In the genomic region with DNA sequence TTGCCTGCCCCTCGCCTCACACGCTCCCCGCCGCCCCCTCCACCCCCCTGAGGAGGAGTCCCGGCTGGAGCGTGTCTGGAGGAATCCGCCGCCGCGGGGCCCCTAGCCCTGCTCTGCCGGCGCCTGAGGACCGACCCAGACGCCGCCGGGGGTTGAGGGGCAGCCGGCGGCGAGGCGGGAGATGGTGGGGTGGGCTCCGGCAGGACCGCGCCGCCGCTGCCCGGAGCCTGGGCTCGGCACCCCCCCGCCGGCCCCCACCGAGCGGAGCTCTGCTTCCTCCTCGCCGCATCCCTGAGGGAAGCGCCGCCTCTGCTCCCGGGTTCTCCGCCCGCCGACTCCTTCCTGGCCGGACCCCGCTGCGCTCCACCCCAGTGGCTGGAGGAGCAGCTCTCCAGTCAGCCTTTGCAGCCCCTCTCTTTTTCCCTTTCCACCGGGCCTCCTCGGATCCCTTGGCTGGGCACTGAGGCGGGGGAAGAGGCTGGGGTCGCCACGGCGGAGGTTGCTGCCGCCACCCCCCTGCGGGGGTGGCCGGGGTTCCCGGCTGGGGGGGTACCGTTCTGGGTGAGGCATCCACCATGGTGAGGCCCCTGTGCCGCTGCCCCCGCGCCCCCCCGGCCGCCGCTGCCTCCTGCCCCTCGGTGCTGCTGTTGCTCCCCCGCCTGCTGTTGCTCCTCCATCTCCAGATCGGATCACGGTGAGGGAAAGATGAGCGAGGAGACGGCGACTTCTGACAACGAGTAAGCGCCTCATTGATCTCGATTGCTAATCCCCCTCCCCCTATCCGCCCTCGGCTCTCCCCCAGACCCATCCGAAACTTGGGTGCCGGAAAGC, we compare ENCODE assay signal across 1 cellular context.
A peak's percentile ranks its signal among the peaks of the same experiment; 100 is the strongest.
TF ChIP-seq lines count a peak whose summit lies in the region.

Gene SPRED1 (plus strand): TSS at position 356 of the 831 bp plus-strand sequence. CDS start 350 bp downstream, at position 706.

TF ChIP-seq in IMR-90, 13 proteins besides CTCF, POLR2A, EP300 and RAD21 (continued from another document):
- no peak for TF ChIP-seq FOS (IDR thresholded peaks at IDR 0.05; ENCODE audit: low read depth, low read length)
- peak; percentile 97 for TF ChIP-seq MAZ (IDR thresholded peaks at IDR 0.05; ENCODE audit: borderline replicate concordance, low read depth, low read length)
